In the genomic region with DNA sequence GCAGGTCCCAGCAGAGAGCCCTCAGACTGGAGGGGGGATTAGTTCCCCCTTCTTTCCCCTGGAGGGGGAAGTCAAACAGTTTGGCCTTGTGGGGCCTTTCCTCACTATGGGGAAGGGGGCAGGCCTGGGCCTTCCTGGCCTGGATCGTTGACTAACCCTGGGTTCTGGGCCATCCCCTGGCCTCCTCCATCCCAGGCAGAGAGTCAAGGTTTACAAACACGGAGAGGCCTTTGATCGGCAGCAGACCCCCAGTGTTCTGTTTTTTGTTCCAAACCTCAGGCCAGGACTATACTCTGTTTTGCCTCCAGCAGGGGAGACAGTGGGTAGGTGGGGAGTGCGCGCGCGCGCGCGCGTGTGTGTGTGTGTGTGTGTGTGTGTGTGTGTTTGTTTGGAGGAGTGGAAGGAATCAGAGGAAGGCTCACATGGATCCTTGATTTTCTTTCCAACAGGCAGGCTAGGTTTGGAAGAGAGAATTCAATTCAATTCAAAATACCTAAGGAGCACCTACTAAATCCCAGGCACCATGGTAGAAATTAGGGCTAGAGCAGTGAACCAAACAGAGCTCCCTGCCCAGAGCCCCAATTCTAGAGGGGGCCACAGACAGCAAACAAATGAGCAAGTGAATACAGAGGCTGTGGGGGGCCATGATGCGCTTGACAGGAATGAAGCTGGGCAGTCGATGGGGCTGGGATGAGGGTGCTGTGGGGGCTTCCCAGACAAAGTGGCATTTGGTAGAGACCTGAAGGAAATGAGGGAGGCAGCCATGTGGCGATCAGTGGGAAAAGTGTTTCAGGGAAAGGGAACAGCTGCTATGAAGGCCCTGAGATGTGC, we compare ENCODE assay signal across 1 cellular context.
TF ChIP-seq lines count a peak whose summit lies in the region.

No MANE protein-coding gene starts in this region.

TF ChIP-seq in HepG2, 621 proteins besides CTCF, POLR2A, EP300 and RAD21 (continued from another document and continues in another):
- TF ChIP-seq ZNF772 (CRISPR knock-in tag; IDR thresholded peaks at IDR 0.05) (peak; percentile 54; the same call in 1 of the 2 replicates), TCF7 (IDR thresholded peaks at IDR 0.05; ENCODE audit: low read depth) (peak; percentile 93), PHF8 (CRISPR knock-in tag; IDR thresholded peaks at IDR 0.05) (peak; percentile 64), ZNF264 (CRISPR knock-in tag; IDR thresholded peaks at IDR 0.05) (peak; percentile 47; the same call in 1 of the 2 replicates), CERS6 (CRISPR knock-in tag; IDR thresholded peaks at IDR 0.05) (no peak), ZNF598 (CRISPR knock-in tag; IDR thresholded peaks at IDR 0.05; ENCODE audit: borderline replicate concordance) (0 out of 2 replicates have a peak, but pooled peaks have one; percentile 64), YEATS4 (CRISPR knock-in tag; IDR thresholded peaks at IDR 0.05; ENCODE audit: borderline replicate concordance) (no peak; the same call in 1 of the 2 replicates), CEBPG (CRISPR knock-in tag; IDR thresholded peaks at IDR 0.05) (peak; percentile 70; the same call in 1 of the 2 replicates), THYN1 (CRISPR knock-in tag; IDR thresholded peaks at IDR 0.05; ENCODE audit: borderline replicate concordance, low read depth) (no peak), CCDC6 (CRISPR knock-in tag; IDR thresholded peaks at IDR 0.05) (peak; percentile 92), ZNF709 (CRISPR knock-in tag; IDR thresholded peaks at IDR 0.05) (no peak), ZFAT (CRISPR knock-in tag; conservative IDR thresholded peaks at IDR 0.05) (no peak), EZH2 (conservative IDR thresholded peaks at IDR 0.05; ENCODE audit: low read depth, low read length) (no peak), ZSCAN22 (CRISPR knock-in tag; IDR thresholded peaks at IDR 0.05) (peak; percentile 94), ZNF7 (CRISPR knock-in tag; IDR thresholded peaks at IDR 0.05) (no peak), TOE1 (CRISPR knock-in tag; IDR thresholded peaks at IDR 0.05) (no peak), ZBTB3 (CRISPR knock-in tag; IDR thresholded peaks at IDR 0.05; ENCODE audit: borderline replicate concordance, low read depth) (peak; percentile 58; the same call in 1 of the 2 replicates), LCORL (IDR thresholded peaks at IDR 0.05) (peak; percentile 92), LCORL (CRISPR knock-in tag; IDR thresholded peaks at IDR 0.05) (peak; percentile 100), HOXA9 (CRISPR knock-in tag; IDR thresholded peaks at IDR 0.05; ENCODE audit: borderline replicate concordance) (no peak), GABPA (IDR thresholded peaks at IDR 0.05; ENCODE audit: low read depth, low read length) (no peak), GABPA (CRISPR knock-in tag; IDR thresholded peaks at IDR 0.05; ENCODE audit: low read depth) (peak; percentile 53), MIER2 (CRISPR knock-in tag; IDR thresholded peaks at IDR 0.05) (peak; percentile 78), ZMYM2 (CRISPR knock-in tag; IDR thresholded peaks at IDR 0.05) (peak; percentile 92), ZNF234 (CRISPR knock-in tag; conservative IDR thresholded peaks at IDR 0.05) (peak; percentile 75; the same call in 1 of the 2 replicates), U2AF1 (optimal IDR thresholded peaks at IDR 0.05; ENCODE audit: low read depth, low read length) (peak; percentile 78), WIZ (CRISPR knock-in tag; IDR thresholded peaks at IDR 0.05) (peak; percentile 82; the same call in 1 of the 2 replicates), ETS1 (CRISPR knock-in tag; IDR thresholded peaks at IDR 0.05) (no peak), PCBP2 (optimal IDR thresholded peaks at IDR 0.05; ENCODE audit: low read depth, low read length, poor library complexity, severe bottlenecking) (no peak), SOX6 (IDR thresholded peaks at IDR 0.05) (no peak), SOX6 (CRISPR knock-in tag; IDR thresholded peaks at IDR 0.05) (peak; percentile 94), ZMAT3 (CRISPR knock-in tag; conservative IDR thresholded peaks at IDR 0.05) (peak; percentile 79), MYC (CRISPR knock-in tag; IDR thresholded peaks at IDR 0.05; ENCODE audit: borderline replicate concordance) (peak; percentile 70; the same call in 1 of the 2 replicates), ZNF75D (CRISPR knock-in tag; IDR thresholded peaks at IDR 0.05; ENCODE audit: borderline replicate concordance) (no peak), NCOA5 (CRISPR knock-in tag; IDR thresholded peaks at IDR 0.05) (no peak), PPARG (CRISPR knock-in tag; conservative IDR thresholded peaks at IDR 0.05) (peak; percentile 79), CBX1 (IDR thresholded peaks at IDR 0.05; ENCODE audit: low read depth) (peak; percentile 22), SMAD1 (CRISPR knock-in tag; IDR thresholded peaks at IDR 0.05; ENCODE audit: borderline replicate concordance, low read depth) (peak; percentile 21; the same call in 1 of the 2 replicates), MYNN (CRISPR knock-in tag; IDR thresholded peaks at IDR 0.05; ENCODE audit: low read depth) (no peak), THAP11 (CRISPR knock-in tag; IDR thresholded peaks at IDR 0.05) (peak; percentile 52), ZNF280D (CRISPR knock-in tag; IDR thresholded peaks at IDR 0.05) (peak; percentile 88), SRF (IDR thresholded peaks at IDR 0.05; ENCODE audit: low read depth, low read length) (no peak), HMG20B (CRISPR knock-in tag; conservative IDR thresholded peaks at IDR 0.05) (peak; percentile 90)
- TF ChIP-seq, protein P1, sequence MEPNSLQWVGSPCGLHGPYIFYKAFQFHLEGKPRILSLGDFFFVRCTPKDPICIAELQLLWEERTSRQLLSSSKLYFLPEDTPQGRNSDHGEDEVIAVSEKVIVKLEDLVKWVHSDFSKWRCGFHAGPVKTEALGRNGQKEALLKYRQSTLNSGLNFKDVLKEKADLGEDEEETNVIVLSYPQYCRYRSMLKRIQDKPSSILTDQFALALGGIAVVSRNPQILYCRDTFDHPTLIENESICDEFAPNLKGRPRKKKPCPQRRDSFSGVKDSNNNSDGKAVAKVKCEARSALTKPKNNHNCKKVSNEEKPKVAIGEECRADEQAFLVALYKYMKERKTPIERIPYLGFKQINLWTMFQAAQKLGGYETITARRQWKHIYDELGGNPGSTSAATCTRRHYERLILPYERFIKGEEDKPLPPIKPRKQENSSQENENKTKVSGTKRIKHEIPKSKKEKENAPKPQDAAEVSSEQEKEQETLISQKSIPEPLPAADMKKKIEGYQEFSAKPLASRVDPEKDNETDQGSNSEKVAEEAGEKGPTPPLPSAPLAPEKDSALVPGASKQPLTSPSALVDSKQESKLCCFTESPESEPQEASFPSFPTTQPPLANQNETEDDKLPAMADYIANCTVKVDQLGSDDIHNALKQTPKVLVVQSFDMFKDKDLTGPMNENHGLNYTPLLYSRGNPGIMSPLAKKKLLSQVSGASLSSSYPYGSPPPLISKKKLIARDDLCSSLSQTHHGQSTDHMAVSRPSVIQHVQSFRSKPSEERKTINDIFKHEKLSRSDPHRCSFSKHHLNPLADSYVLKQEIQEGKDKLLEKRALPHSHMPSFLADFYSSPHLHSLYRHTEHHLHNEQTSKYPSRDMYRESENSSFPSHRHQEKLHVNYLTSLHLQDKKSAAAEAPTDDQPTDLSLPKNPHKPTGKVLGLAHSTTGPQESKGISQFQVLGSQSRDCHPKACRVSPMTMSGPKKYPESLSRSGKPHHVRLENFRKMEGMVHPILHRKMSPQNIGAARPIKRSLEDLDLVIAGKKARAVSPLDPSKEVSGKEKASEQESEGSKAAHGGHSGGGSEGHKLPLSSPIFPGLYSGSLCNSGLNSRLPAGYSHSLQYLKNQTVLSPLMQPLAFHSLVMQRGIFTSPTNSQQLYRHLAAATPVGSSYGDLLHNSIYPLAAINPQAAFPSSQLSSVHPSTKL (CRISPR knock-in tag; IDR thresholded peaks at IDR 0.05) = peak; percentile 94
- TF ChIP-seq, protein P2, sequence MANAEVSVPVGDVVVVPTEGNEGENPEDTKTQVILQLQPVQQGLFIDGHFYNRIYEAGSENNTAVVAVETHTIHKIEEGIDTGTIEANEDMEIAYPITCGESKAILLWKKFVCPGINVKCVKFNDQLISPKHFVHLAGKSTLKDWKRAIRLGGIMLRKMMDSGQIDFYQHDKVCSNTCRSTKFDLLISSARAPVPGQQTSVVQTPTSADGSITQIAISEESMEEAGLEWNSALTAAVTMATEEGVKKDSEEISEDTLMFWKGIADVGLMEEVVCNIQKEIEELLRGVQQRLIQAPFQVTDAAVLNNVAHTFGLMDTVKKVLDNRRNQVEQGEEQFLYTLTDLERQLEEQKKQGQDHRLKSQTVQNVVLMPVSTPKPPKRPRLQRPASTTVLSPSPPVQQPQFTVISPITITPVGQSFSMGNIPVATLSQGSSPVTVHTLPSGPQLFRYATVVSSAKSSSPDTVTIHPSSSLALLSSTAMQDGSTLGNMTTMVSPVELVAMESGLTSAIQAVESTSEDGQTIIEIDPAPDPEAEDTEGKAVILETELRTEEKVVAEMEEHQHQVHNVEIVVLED (CRISPR knock-in tag; IDR thresholded peaks at IDR 0.05; ENCODE audit: borderline replicate concordance) = peak; percentile 47; the same call in 1 of the 2 replicates
- TF ChIP-seq, protein P3, sequence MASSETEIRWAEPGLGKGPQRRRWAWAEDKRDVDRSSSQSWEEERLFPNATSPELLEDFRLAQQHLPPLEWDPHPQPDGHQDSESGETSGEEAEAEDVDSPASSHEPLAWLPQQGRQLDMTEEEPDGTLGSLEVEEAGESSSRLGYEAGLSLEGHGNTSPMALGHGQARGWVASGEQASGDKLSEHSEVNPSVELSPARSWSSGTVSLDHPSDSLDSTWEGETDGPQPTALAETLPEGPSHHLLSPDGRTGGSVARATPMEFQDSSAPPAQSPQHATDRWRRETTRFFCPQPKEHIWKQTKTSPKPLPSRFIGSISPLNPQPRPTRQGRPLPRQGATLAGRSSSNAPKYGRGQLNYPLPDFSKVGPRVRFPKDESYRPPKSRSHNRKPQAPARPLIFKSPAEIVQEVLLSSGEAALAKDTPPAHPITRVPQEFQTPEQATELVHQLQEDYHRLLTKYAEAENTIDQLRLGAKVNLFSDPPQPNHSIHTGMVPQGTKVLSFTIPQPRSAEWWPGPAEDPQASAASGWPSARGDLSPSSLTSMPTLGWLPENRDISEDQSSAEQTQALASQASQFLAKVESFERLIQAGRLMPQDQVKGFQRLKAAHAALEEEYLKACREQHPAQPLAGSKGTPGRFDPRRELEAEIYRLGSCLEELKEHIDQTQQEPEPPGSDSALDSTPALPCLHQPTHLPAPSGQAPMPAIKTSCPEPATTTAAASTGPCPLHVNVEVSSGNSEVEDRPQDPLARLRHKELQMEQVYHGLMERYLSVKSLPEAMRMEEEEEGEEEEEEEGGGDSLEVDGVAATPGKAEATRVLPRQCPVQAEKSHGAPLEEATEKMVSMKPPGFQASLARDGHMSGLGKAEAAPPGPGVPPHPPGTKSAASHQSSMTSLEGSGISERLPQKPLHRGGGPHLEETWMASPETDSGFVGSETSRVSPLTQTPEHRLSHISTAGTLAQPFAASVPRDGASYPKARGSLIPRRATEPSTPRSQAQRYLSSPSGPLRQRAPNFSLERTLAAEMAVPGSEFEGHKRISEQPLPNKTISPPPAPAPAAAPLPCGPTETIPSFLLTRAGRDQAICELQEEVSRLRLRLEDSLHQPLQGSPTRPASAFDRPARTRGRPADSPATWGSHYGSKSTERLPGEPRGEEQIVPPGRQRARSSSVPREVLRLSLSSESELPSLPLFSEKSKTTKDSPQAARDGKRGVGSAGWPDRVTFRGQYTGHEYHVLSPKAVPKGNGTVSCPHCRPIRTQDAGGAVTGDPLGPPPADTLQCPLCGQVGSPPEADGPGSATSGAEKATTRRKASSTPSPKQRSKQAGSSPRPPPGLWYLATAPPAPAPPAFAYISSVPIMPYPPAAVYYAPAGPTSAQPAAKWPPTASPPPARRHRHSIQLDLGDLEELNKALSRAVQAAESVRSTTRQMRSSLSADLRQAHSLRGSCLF (CRISPR knock-in tag; IDR thresholded peaks at IDR 0.05; ENCODE audit: borderline replicate concordance) = no peak
